In the genomic region with DNA sequence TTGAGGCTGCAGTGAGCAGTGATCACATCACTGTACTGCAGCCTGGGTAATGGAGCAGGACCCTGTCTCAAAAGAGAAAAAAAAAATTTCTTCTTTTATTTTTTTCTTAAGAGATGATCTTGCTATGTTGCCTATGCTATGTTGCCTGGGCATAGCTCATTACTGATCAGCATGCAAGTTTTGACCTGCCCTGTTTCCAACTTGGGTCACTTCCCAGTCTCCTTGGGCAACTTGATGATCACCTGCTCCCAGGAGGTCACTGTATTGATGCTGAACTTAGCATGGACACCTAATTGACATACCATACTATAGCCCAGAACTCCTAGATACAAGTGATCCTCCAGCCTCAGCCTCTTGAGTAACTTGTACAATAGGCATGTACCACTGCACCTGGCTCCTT, we compare ENCODE assay signal across 34 cellular contexts.
"Had no signal": no experiment of that assay in that cellular context is flagged by ENCODE, and none has a peak within 500 bp of the region (broad histone marks: within the 10 kb centered on the region; RNA-seq: fewer than 3 reads in every experiment).

No MANE protein-coding gene starts in this region.

- H3K27me3 ChIP-seq: cardiac muscle cell, MG63, Peyer's patch, SJCRH30 had no signal

- H3K4me1 ChIP-seq: Peyer's patch, SJCRH30 had no signal

- DNase-seq: activated CD4-positive, alpha-beta memory T cell treated with anti-CD3 and anti-CD28 coated beads, Interleukin-2, amount 10 ng/mL, durations not matched to agents 7 days and 5 days; activated CD4-positive, alpha-beta T cell treated with anti-CD3 and anti-CD28 coated beads for 1 hour; activated CD4-positive, alpha-beta T cell treated with anti-CD3 and anti-CD28 coated beads for 48 hours; activated CD4-positive, CD25-positive, alpha-beta regulatory T cell; activated CD8-positive, alpha-beta memory T cell treated with anti-CD3 and anti-CD28 coated beads for 24 hours; activated CD8-positive, alpha-beta memory T cell treated with anti-CD3 and anti-CD28 coated beads, Interleukin-2, amount 10 ng/mL, durations not matched to agents 7 days and 5 days; activated CD8-positive, alpha-beta memory T cell treated with anti-CD3 and anti-CD28 coated beads, Interleukin-2, amount 50 U/mL, for 48 hours; activated effector memory CD4-positive, alpha-beta T cell treated with Interleukin-2 at 50 U/mL for 16 hours; activated naive CD4-positive, alpha-beta T cell treated with anti-CD3 and anti-CD28 coated beads, Interleukin-2, amount 10 ng/mL, durations not matched to agents 7 days and 5 days; activated naive CD8-positive, alpha-beta T cell treated with anti-CD3 and anti-CD28 coated beads, Interleukin-2, amount 50 U/mL, for 24 hours; activated T-cell treated with anti-CD3 and anti-CD28 coated beads, Interleukin-2, amount 50 U/mL, for 48 hours; anterior cingulate cortex; Karpas-422; KBM-7; MG63; NCI-H1048; NCI-H1105 treated with DMSO at 0.1 percent for 48 hours; NCI-H1436; NCI-H1694; NCI-H1930; NCI-H2081 treated with DMSO at 0.1 percent for 48 hours; NCI-H2171; NCI-H510A; NCI-H526; NCI-H748 treated with DMSO at 0.1 percent for 48 hours; NK-92 treated with Interleukin-12 subunit alpha and Interleukin-12 subunit beta, amount 100 ng/mL, for 24 hours; PC-3; Peyer's patch; SHP77; SJCRH30; T1000; WERI-Rb-1 had no signal

- H3K9me3 ChIP-seq: MG63, Peyer's patch, SJCRH30 had no signal

- H3K27ac ChIP-seq: cardiac muscle cell, Peyer's patch, SJCRH30, SK-N-MC, WERI-Rb-1 had no signal

- H3K4me3 ChIP-seq: cardiac muscle cell, MG63, Peyer's patch, SJCRH30, SK-N-MC had no signal

- H3K36me3 ChIP-seq: cardiac muscle cell, Peyer's patch, SJCRH30, WERI-Rb-1 had no signal

- ATAC-seq: activated CD8-positive, alpha-beta memory T cell treated with anti-CD3 and anti-CD28 coated beads, Interleukin-2, amount 10 ng/mL, durations not matched to agents 7 days and 5 days; activated naive CD8-positive, alpha-beta T cell treated with anti-CD3 and anti-CD28 coated beads, Interleukin-2, amount 50 U/mL, for 24 hours; PC-3 had no signal
